Comparison of ENCODE assay signal across 9 cellular contexts in the genomic region with DNA sequence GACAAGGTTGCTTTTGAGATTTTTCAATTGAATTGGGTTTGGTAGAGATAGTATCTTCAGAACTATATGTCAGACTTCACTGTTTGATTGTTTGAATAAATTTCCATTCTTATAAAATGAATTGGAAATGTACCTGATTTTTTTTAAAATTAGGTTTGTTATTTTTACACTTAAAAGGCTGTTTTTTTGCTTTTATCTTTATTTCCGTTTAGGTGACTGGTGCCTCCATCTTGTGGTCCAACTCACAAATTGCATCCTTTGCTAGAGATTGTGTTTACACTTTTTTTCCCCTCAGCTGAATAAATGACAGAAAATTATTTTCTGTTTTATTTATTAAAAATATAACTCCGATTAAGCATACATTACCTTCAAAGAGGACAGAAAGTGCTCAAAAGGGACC. TPM values are rescaled to one million over a fixed set of nuclear protein-coding genes. Genes with fewer than 3 reads are reported as not detected.
DNase-seq lines count a peak whose midpoint lies in the region; TF ChIP-seq lines count a peak whose summit lies in the region.
"Had no signal": no experiment of that assay in that cellular context is flagged by ENCODE, and none has a peak within 500 bp of the region (broad histone marks: within the 10 kb centered on the region; RNA-seq: fewer than 3 reads in every experiment).

No MANE protein-coding gene starts in this region.

- no peak for TF ChIP-seq CTCF in HEK293 (tag by site-specific recombination; IDR thresholded peaks at IDR 0.05)
- TF ChIP-seq CTCF in brain (conservative IDR thresholded peaks at IDR 0.05), result peak; percentile 59 to 71
- peak; percentile 64 for TF ChIP-seq CTCF in mesothelial cell of epicardium (IDR thresholded peaks at IDR 0.05; ENCODE audit: unreplicated experiment)

- H3K9me3 Mint-ChIP-seq in CD4-positive, alpha-beta memory T cell, result peaks cover 0 to under 1% (median 0%) of the 10 kb centered on the region in 8 donors
- peaks cover 7 to 17% (median 13%) of the 10 kb centered on the region in 5 experiments for H3K9me3 Mint-ChIP-seq in brain
- H3K9me3 Mint-ChIP-seq in mesothelial cell of epicardium, result peaks cover 12% of the 10 kb centered on the region
- H3K9me3 Mint-ChIP-seq in activated T-cell treated with anti-CD3 and anti-CD28 coated beads, Interleukin-2, amount 50 U/mL, for 24 hours, result peaks cover 8% of the 10 kb centered on the region

- H3K36me3 ChIP-seq in CD4-positive, alpha-beta memory T cell (ENCODE audit: insufficient read depth, low read length), result no peaks in the 10 kb centered on the region
- no peaks in the 10 kb centered on the region for H3K36me3 ChIP-seq in HEK293 (ENCODE audit: control insufficient read depth in 2 of 2, insufficient read depth in 1 of 2, low read length in 2 of 2)

- intact Hi-C loops in CD4-positive, alpha-beta memory T cell (cut with micrococcal nuclease), result loop anchor here (1.0 to 2.0 kb wide), 2 partner anchors 15 to 284 kb away; a partner anchor contains a TSS

- H3K27me3 ChIP-seq in CD4-positive, alpha-beta memory T cell (ENCODE audit: insufficient read depth, low read length), result no peaks in the 10 kb centered on the region

- H3K9me3 ChIP-seq in CD4-positive, alpha-beta memory T cell (ENCODE audit: control insufficient read depth in 1 of 2, low read length in 2 of 2), result no peaks in the 10 kb centered on the region
- H3K9me3 ChIP-seq in HEK293 (ENCODE audit: control insufficient read depth, insufficient read depth, low read depth, low read length), result no peaks in the 10 kb centered on the region

- peak in 4 of 5 donors; percentile 8 to 24 (median 20) for DNase-seq in CD4-positive, alpha-beta memory T cell
- DNase-seq in mesothelial cell of epicardium (ENCODE audit: low spot score in 2 of 2, unreplicated experiment in 2 of 2) (no peak), NCI-H774 (lab: John Stamatoyannopoulos, UW) (no peak), NCI-H187 treated with DMSO at 0.1 percent for 48 hours (lab: John Stamatoyannopoulos, UW) (no peak)
- DNase-seq in stimulated activated CD4-positive, alpha-beta T cell treated with anti-CD3 and anti-CD28 coated beads, Interleukin-4, amount 100 ng/mL, for 1 hour, result no peak
- DNase-seq in activated T-cell treated with anti-CD3 and anti-CD28 coated beads, Interleukin-2, amount 50 U/mL, for 24 hours, result no peak
- DNase-seq: T-helper 1 cell had no signal

- H3K4me1 Mint-ChIP-seq in CD4-positive, alpha-beta memory T cell, result peaks cover 5 to 13% (median 9%) of the 10 kb centered on the region in 4 donors
- H3K4me1 Mint-ChIP-seq in brain (peaks cover 16% of the 10 kb centered on the region), mesothelial cell of epicardium (no peaks in the 10 kb centered on the region)
- H3K4me1 Mint-ChIP-seq in activated T-cell treated with anti-CD3 and anti-CD28 coated beads, Interleukin-2, amount 50 U/mL, for 24 hours (ENCODE audit: low read depth), result peaks cover 14% of the 10 kb centered on the region

- H3K4me1 ChIP-seq in CD4-positive, alpha-beta memory T cell (ENCODE audit: insufficient read depth, low read length), result peaks cover 8% of the 10 kb centered on the region
- H3K4me1 ChIP-seq in HEK293 (ENCODE audit: control insufficient read depth, insufficient read depth, low read length), result no peaks in the 10 kb centered on the region

- H3K27me3 Mint-ChIP-seq in CD4-positive, alpha-beta memory T cell, result no peaks in the 10 kb centered on the region
- H3K27me3 Mint-ChIP-seq in brain (no peaks in the 10 kb centered on the region), mesothelial cell of epicardium (ENCODE audit: low read depth) (no peaks in the 10 kb centered on the region)
- H3K27me3 Mint-ChIP-seq in activated T-cell treated with anti-CD3 and anti-CD28 coated beads, Interleukin-2, amount 50 U/mL, for 24 hours, result no peaks in the 10 kb centered on the region

- CTCF ChIA-PET in CD4-positive, alpha-beta memory T cell (lab: Charles Lee; ENCODE audit: partially characterized antibody), result interaction anchor here (0.6 to 4.0 kb wide), 3 partner anchors 285 to 698 kb away, joined by 3 to 35 read pairs (median 5); no protein-coding TSS in a partner anchor
- CTCF ChIA-PET in HEK293 (lab: Yijun Ruan, JAX), result interaction anchor here (0.5 to 1.9 kb wide), 9 partner anchors 166 to 973 kb away, joined by 3 to 11 read pairs (median 3); no protein-coding TSS in a partner anchor

- H3K36me3 Mint-ChIP-seq in CD4-positive, alpha-beta memory T cell, result peaks cover 2 to 14% of the 10 kb centered on the region in 2 donors
- peaks cover 24% of the 10 kb centered on the region for H3K36me3 Mint-ChIP-seq in brain
- peaks cover 10% of the 10 kb centered on the region for H3K36me3 Mint-ChIP-seq in mesothelial cell of epicardium
- H3K36me3 Mint-ChIP-seq in activated T-cell treated with anti-CD3 and anti-CD28 coated beads, Interleukin-2, amount 50 U/mL, for 24 hours (ENCODE audit: low read depth), result peaks cover 10% of the 10 kb centered on the region

- H3K4me3 ChIP-seq in CD4-positive, alpha-beta memory T cell (ENCODE audit: low read length in 2 of 2), result no peak overlapping the region
- H3K4me3 ChIP-seq in HEK293 (ENCODE audit: low read depth, low read length), result no peak overlapping the region

- no peak overlapping the region for H3K27ac Mint-ChIP-seq in CD4-positive, alpha-beta memory T cell
- H3K27ac Mint-ChIP-seq in brain (no peak overlapping the region), mesothelial cell of epicardium (no peak overlapping the region)
- no peak overlapping the region for H3K27ac Mint-ChIP-seq in activated T-cell treated with anti-CD3 and anti-CD28 coated beads, Interleukin-2, amount 50 U/mL, for 24 hours

- H3K27ac ChIP-seq in CD4-positive, alpha-beta memory T cell (ENCODE audit: low read depth, low read length), result no peak overlapping the region
- H3K27ac ChIP-seq in HEK293 (ENCODE audit: extremely low read depth, low read depth, low read length), result no peak overlapping the region

- POLR2A ChIA-PET in CD4-positive, alpha-beta memory T cell (lab: Charles Lee; ENCODE audit: partially characterized antibody), result interaction anchor here (0.6 to 1.4 kb wide), 2 partner anchors 16 to 22 kb away, joined by 3 to 5 read pairs; a partner anchor contains a TSS
- POLR2A ChIA-PET in HEK293 (lab: Yijun Ruan, JAX), result interaction anchor here (0.7 kb wide), 1 partner anchor 26 kb away, joined by 3 read pairs; no protein-coding TSS in a partner anchor

- H3K4me3 Mint-ChIP-seq in CD4-positive, alpha-beta memory T cell, result no peak overlapping the region
- H3K4me3 Mint-ChIP-seq in brain (no peak overlapping the region), mesothelial cell of epicardium (no peak overlapping the region)
- H3K4me3 Mint-ChIP-seq in activated T-cell treated with anti-CD3 and anti-CD28 coated beads, Interleukin-2, amount 50 U/mL, for 24 hours, result no peak overlapping the region

TF ChIP-seq in HEK293, 187 proteins besides CTCF, POLR2A, EP300 and RAD21:
- TF ChIP-seq ZNF654 (tag by site-specific recombination; IDR thresholded peaks at IDR 0.05; ENCODE audit: low read depth), result peak; percentile 44
- no peak for TF ChIP-seq ZNF324 (tag by site-specific recombination; IDR thresholded peaks at IDR 0.05)
TF ChIP-seq in HEK293: peak in this region for 1.

RNA-seq across cellular contexts. Expression of a gene that starts 15.6 kb away (rescaled TPM):
- total RNA-seq in CD4-positive, alpha-beta memory T cell, result 10 to 100 TPM; 14.7 to 14.8 TPM
- 10 to 100 TPM; 34.8 to 44.9 TPM for polyA plus RNA-seq in CD4-positive, alpha-beta memory T cell
- polyA plus RNA-seq in brain (ENCODE audit: insufficient read depth, low read depth, low replicate concordance), result 30.6 TPM
- total RNA-seq in mesothelial cell of epicardium, result 19.8 to 21.3 TPM (median 20.6 TPM) in 3 replicates

RNA-seq across cellular contexts. Expression of a gene that starts 15.7 kb away (rescaled TPM):
- 1 to 10 TPM; 7.1 to 9.0 TPM for total RNA-seq in CD4-positive, alpha-beta memory T cell
- polyA plus RNA-seq in CD4-positive, alpha-beta memory T cell, result 10 to 100 TPM; 10.6 to 20.5 TPM
- polyA plus RNA-seq in brain (ENCODE audit: insufficient read depth, low read depth, low replicate concordance), result 5.6 TPM
- 14.8 to 17.1 TPM (median 15.8 TPM) in 3 replicates for total RNA-seq in mesothelial cell of epicardium

Comparison
In these comparisons a context has a peak if more than half of its experiments do, and no peak if none do; other contexts are left out.
1. DNase-seq: peak in CD4-positive, alpha-beta memory T cell (4 of 5); none in mesothelial cell of epicardium (0 of 2), stimulated activated CD4-positive, alpha-beta T cell treated with anti-CD3 and anti-CD28 coated beads, Interleukin-4, amount 100 ng/mL, for 1 hour (single experiment), activated T-cell treated with anti-CD3 and anti-CD28 coated beads, Interleukin-2, amount 50 U/mL, for 24 hours (single experiment), NCI-H774 (single experiment) and NCI-H187 treated with DMSO at 0.1 percent for 48 hours (single experiment).